In genomic region chr1:241156231-241156965, GRCh38 we compare ENCODE assay signal across 11 cellular contexts.
DNase-seq lines count a peak whose midpoint lies in the region; ATAC-seq and TF ChIP-seq lines count a peak whose summit lies in the region.
"Had no signal": no experiment of that assay in that cellular context is flagged by ENCODE, and none has a peak within 500 bp of the region (broad histone marks: within the 10 kb centered on the region; RNA-seq: fewer than 3 reads in every experiment).

No MANE protein-coding gene starts in this region.

- no peaks in the 10 kb centered on the region for H3K9me3 ChIP-seq in RWPE2 (ENCODE audit: severe bottlenecking)
- H3K9me3 ChIP-seq in transverse colon = no peaks in the 10 kb centered on the region
- H3K9me3 ChIP-seq in smooth muscle cell (replicated peaks; ENCODE audit: low read depth) = no peaks in the 10 kb centered on the region
- H3K9me3 ChIP-seq: neutrophil had no signal

- H3K79me2 ChIP-seq in smooth muscle cell (ENCODE audit: low read depth) = no peaks in the 10 kb centered on the region

- TF ChIP-seq EP300 in transverse colon (IDR thresholded peaks at IDR 0.05; ENCODE audit: low read depth) = no peak

- no peaks in the 10 kb centered on the region for H3F3A ChIP-seq in smooth muscle cell (ENCODE audit: low read depth)

- DNase-seq in NCI-H345 (lab: John Stamatoyannopoulos, UW) = peak; percentile 28
- no peak for DNase-seq in NCI-H345 treated with DMSO at 0.1 percent for 48 hours (lab: John Stamatoyannopoulos, UW; ENCODE audit: unreplicated experiment)
- DNase-seq in RWPE2 (ENCODE audit: low spot score) = no peak
- peak; percentile 22 for DNase-seq in hepatic stellate cell (ENCODE audit: low spot score)
- peak; percentile 64 for DNase-seq in transverse colon
- no peak for DNase-seq in T-helper 9 cell
- no peak for DNase-seq in smooth muscle cell (lab: John Stamatoyannopoulos, UW; ENCODE audit: unreplicated experiment)
- DNase-seq: activated CD4-positive, alpha-beta T cell treated with anti-CD3 and anti-CD28 coated beads for 36 hours; heart right ventricle had no signal

- H3K4me2 ChIP-seq in smooth muscle cell = no peak overlapping the region

- TF ChIP-seq POLR2A in transverse colon (IDR thresholded peaks at IDR 0.05) = no peak

- H3K27me3 ChIP-seq in RWPE2 (ENCODE audit: insufficient read depth, poor library complexity, severe bottlenecking) (no peaks in the 10 kb centered on the region), transverse colon (no peaks in the 10 kb centered on the region), smooth muscle cell (ENCODE audit: low read depth) (no peaks in the 10 kb centered on the region)
- H3K27me3 ChIP-seq: heart right ventricle, neutrophil had no signal

- in situ Hi-C loops in transverse colon (cut with MboI; ENCODE audit: low pct_ligation_motif_present in 1 of 4, low pct_unique_long_range_greater_than_20kb in 1 of 4, low sequenced_read_pairs in 3 of 4) = no loop called here

- no peak for TF ChIP-seq CTCF in RWPE2 (IDR thresholded peaks at IDR 0.05; ENCODE audit: poor library complexity, severe bottlenecking)
- no peak for TF ChIP-seq CTCF in transverse colon (IDR thresholded peaks at IDR 0.05)
- no peak for TF ChIP-seq CTCF in smooth muscle cell (IDR thresholded peaks at IDR 0.05; ENCODE audit: borderline replicate concordance, insufficient read depth, poor library complexity, severe bottlenecking)

- no peaks in the 10 kb centered on the region for H3K36me3 ChIP-seq in RWPE2 (ENCODE audit: low read depth)
- no peaks in the 10 kb centered on the region for H3K36me3 ChIP-seq in transverse colon
- H3K36me3 ChIP-seq in smooth muscle cell (ENCODE audit: low read depth) = no peaks in the 10 kb centered on the region
- H3K36me3 ChIP-seq: heart right ventricle, neutrophil had no signal

- H2AFZ ChIP-seq in smooth muscle cell (ENCODE audit: low read depth) = no peak overlapping the region

- intact Hi-C loops in transverse colon (cut with DNase I; ENCODE audit: low total_unique reads) = no loop called here

- no peaks in the 10 kb centered on the region for H4K20me1 ChIP-seq in smooth muscle cell (ENCODE audit: low read depth)

- ATAC-seq in RWPE2 (ENCODE audit: low read depth) (peak; percentile 93), HG03457 (IDR thresholded peaks at IDR 0.05; ENCODE audit: unreplicated experiment) (no peak)
- ATAC-seq: activated CD4-positive, alpha-beta T cell treated with anti-CD3 and anti-CD28 coated beads for 36 hours; heart right ventricle had no signal

- 23% methylated on average over 3 of the region's 3 CpGs; no CpG with 5 or more reads in 1 of the 2 donors for WGBS in transverse colon (ENCODE audit: low coverage in 1 of 2), 2 donors
- 64% methylated on average over 2 of the region's 3 CpGs for WGBS in smooth muscle cell (ENCODE audit: low lambda C conversion rate)

- H3K4me1 ChIP-seq in RWPE2 (ENCODE audit: insufficient read depth, poor library complexity, severe bottlenecking) = no peaks in the 10 kb centered on the region
- peaks cover 0 to 7% (median 1%) of the 10 kb centered on the region in 4 donors for H3K4me1 ChIP-seq in transverse colon
- H3K4me1 ChIP-seq in smooth muscle cell (ENCODE audit: low read depth) = no peaks in the 10 kb centered on the region
- H3K4me1 ChIP-seq: heart right ventricle had no signal

- no peak overlapping the region for H3K9ac ChIP-seq in smooth muscle cell (ENCODE audit: low read depth)

- H3K27ac ChIP-seq in RWPE2 (ENCODE audit: poor library complexity, severe bottlenecking) (no peak overlapping the region), transverse colon (peak overlapping the region in 3 of 4 donors; percentile 34 to 60 (median 37)), smooth muscle cell (ENCODE audit: low read depth) (no peak overlapping the region)
- H3K27ac ChIP-seq: heart right ventricle, neutrophil had no signal

- H3K4me3 ChIP-seq in RWPE2 (ENCODE audit: severe bottlenecking) = no peak overlapping the region
- H3K4me3 ChIP-seq in transverse colon = no peak overlapping the region
- no peak overlapping the region for H3K4me3 ChIP-seq in smooth muscle cell
- H3K4me3 ChIP-seq: heart right ventricle had no signal

Comparison
In these comparisons a context has a peak if more than half of its experiments do, and no peak if none do; other contexts are left out.
1. DNase-seq: peak in NCI-H345 (single experiment), hepatic stellate cell (single experiment) and transverse colon (single experiment); none in NCI-H345 treated with DMSO at 0.1 percent for 48 hours (single experiment), RWPE2 (single experiment), T-helper 9 cell (single experiment) and smooth muscle cell (single experiment).
2. H3K27ac ChIP-seq: peak in transverse colon (3 of 4); none in RWPE2 (single experiment) and smooth muscle cell (single experiment).